19 cellular contexts compared by ENCODE assay signal in the genomic region with DNA sequence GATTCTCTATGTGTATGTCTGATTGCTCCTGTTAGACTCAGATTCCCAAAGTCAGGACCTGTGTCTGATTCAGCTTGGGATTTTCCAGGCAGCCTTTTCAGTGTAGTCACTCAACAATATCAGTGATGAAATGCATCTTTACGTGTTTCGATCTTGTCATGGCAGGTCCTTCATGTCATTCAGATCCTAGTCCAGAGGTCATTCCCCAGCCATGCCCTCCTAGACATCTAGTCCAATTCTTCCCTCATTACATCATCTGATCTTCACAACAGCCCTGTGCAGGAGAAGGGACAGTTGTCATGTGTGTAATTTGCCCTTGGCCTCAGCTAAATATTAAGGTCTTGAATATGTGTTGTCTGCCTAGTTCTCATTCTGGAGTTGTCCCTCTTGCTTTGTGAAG.
DNase-seq lines count a peak whose midpoint lies in the region; ATAC-seq and TF ChIP-seq lines count a peak whose summit lies in the region.
"Had no signal": no experiment of that assay in that cellular context is flagged by ENCODE, and none has a peak within 500 bp of the region (broad histone marks: within the 10 kb centered on the region; RNA-seq: fewer than 3 reads in every experiment).

No MANE protein-coding gene starts in this region.

- POLR2A ChIA-PET in Caco-2 (lab: Charles Lee), result no interaction called here
- POLR2A ChIA-PET in WTC11 (lab: Charles Lee), result no interaction called here
- POLR2A ChIA-PET in SK-N-SH (lab: Yijun Ruan, JAX), result no interaction called here

- TF ChIP-seq RAD21 in SK-N-SH (IDR thresholded peaks at IDR 0.05; ENCODE audit: low read length), result no peak

- CTCF ChIA-PET in Caco-2 (lab: Charles Lee) (no interaction called here), WTC11 (lab: Charles Lee) (interaction anchor here (0.8 kb wide), 1 partner anchor 85 kb away, joined by 4 read pairs; no protein-coding TSS in a partner anchor), Calu3 (lab: Charles Lee) (no interaction called here), SK-N-SH (lab: Yijun Ruan, JAX) (interaction anchor here (0.9 kb wide), 1 partner anchor 22 kb away, joined by 3 read pairs; no protein-coding TSS in a partner anchor)

- intact Hi-C loops in Caco-2 (cut with micrococcal nuclease; ENCODE audit: unreplicated experiment) (no loop called here), esophagus muscularis mucosa (cut with DNase I) (no loop called here), Calu3 (cut with micrococcal nuclease; ENCODE audit: unreplicated experiment) (loop anchor here (5.0 kb wide), 1 partner anchor 75 kb away; no protein-coding TSS in a partner anchor)
- intact Hi-C loops in activated CD4-positive, alpha-beta T cell treated with anti-CD3 and anti-CD28 coated beads, Interleukin-2, amount 10 ng/mL, durations not matched to agents 24 days and 14 days (cut with micrococcal nuclease), result no loop called here

- no peak overlapping the region for H2AFZ ChIP-seq in SK-N-SH (ENCODE audit: low read depth)
- H2AFZ ChIP-seq: GM23248 had no signal

- no peak for TF ChIP-seq POLR2A in esophagus muscularis mucosa (IDR thresholded peaks at IDR 0.05; ENCODE audit: low read depth)

- ATAC-seq in WTC11 (no peak), left lobe of liver (peak; percentile 3)

- H3F3A ChIP-seq in SK-N-SH (replicated peaks; ENCODE audit: insufficient read depth), result peaks cover 11% of the 10 kb centered on the region

- H3K4me1 ChIP-seq in Caco-2 (peaks cover 49% of the 10 kb centered on the region), esophagus muscularis mucosa (peaks cover 0 to 6% (median 4%) of the 10 kb centered on the region in 4 donors), SK-N-SH (ENCODE audit: control insufficient read depth in 1 of 2, insufficient read depth in 2 of 2, low read depth in 1 of 2, low read length in 1 of 2) (peaks cover 16 to 22% of the 10 kb centered on the region in 2 experiments)
- H3K4me1 ChIP-seq: BLaER1, HAP-1 had no signal

- no peak overlapping the region for H3K27ac ChIP-seq in esophagus muscularis mucosa (replicated peaks in 1 of 4)
- H3K27ac ChIP-seq in SK-N-SH (ENCODE audit: low read depth in 2 of 2, low read length in 1 of 2), result no peak overlapping the region
- H3K27ac ChIP-seq: BLaER1, GM23248 had no signal

- H3K27ac Mint-ChIP-seq in Caco-2 (ENCODE audit: unreplicated experiment), result peak overlapping the region; percentile 7
- H3K27ac Mint-ChIP-seq in WTC11, result no peak overlapping the region
- no peak overlapping the region for H3K27ac Mint-ChIP-seq in Calu3 (ENCODE audit: unreplicated experiment)
- no peak overlapping the region for H3K27ac Mint-ChIP-seq in activated CD4-positive, alpha-beta T cell treated with anti-CD3 and anti-CD28 coated beads, Interleukin-2, amount 10 ng/mL, durations not matched to agents 24 days and 14 days
- H3K27ac Mint-ChIP-seq: CD14-positive monocyte; CD4-positive, alpha-beta memory T cell; IgD-negative memory B cell had no signal

- WGBS in esophagus muscularis mucosa, result 90% methylated on average over 2 of the region's 2 CpGs
- 100% methylated on average over 2 of the region's 2 CpGs for WGBS in SK-N-SH (ENCODE audit: low lambda C conversion rate)

- H3K4me2 ChIP-seq in SK-N-SH, result no peak overlapping the region
- H3K4me2 ChIP-seq: BLaER1 had no signal

- no peaks in the 10 kb centered on the region for H4K20me1 ChIP-seq in SK-N-SH (ENCODE audit: insufficient read depth)
- H4K20me1 ChIP-seq: BLaER1 had no signal

- H3K27me3 ChIP-seq in Caco-2 (replicated peaks; ENCODE audit: control insufficient read depth, insufficient read depth, low read length), result no peaks in the 10 kb centered on the region
- no peaks in the 10 kb centered on the region for H3K27me3 ChIP-seq in esophagus muscularis mucosa
- H3K27me3 ChIP-seq in SK-N-SH (ENCODE audit: insufficient read depth), result no peaks in the 10 kb centered on the region
- H3K27me3 ChIP-seq: BLaER1 had no signal

- H3K9ac ChIP-seq in SK-N-SH, result no peak overlapping the region
- H3K9ac ChIP-seq: BLaER1, GM23248 had no signal

- no peaks in the 10 kb centered on the region for H3K9me2 ChIP-seq in SK-N-SH

- H3K9me3 Mint-ChIP-seq in Caco-2 (ENCODE audit: unreplicated experiment) (no peaks in the 10 kb centered on the region), WTC11 (no peaks in the 10 kb centered on the region), Calu3 (ENCODE audit: low read depth, unreplicated experiment) (no peaks in the 10 kb centered on the region)
- no peaks in the 10 kb centered on the region for H3K9me3 Mint-ChIP-seq in activated CD4-positive, alpha-beta T cell treated with anti-CD3 and anti-CD28 coated beads, Interleukin-2, amount 10 ng/mL, durations not matched to agents 24 days and 14 days
- H3K9me3 Mint-ChIP-seq: CD14-positive monocyte; CD4-positive, alpha-beta memory T cell; IgD-negative memory B cell had no signal

- H3K9me3 ChIP-seq in Caco-2, result no peaks in the 10 kb centered on the region
- no peaks in the 10 kb centered on the region for H3K9me3 ChIP-seq in esophagus muscularis mucosa
- H3K9me3 ChIP-seq in SK-N-SH, result no peaks in the 10 kb centered on the region
- H3K9me3 ChIP-seq: BLaER1, HAP-1 had no signal

- DNase-seq in Caco-2 (no peak), WTC11 (ENCODE audit: low spot score) (no peak), esophagus muscularis mucosa (ENCODE audit: extremely low spot score) (peak; percentile 68), left lobe of liver (ENCODE audit: low spot score) (no peak), Calu3 (no peak), SK-N-SH (no peak), HUDEP-2 (lab: John Stamatoyannopoulos, UW; ENCODE audit: unreplicated experiment in 76 of 76) (no peak)
- no peak for DNase-seq in activated CD4-positive, alpha-beta T cell treated with anti-CD3 and anti-CD28 coated beads, Interleukin-2, amount 10 ng/mL, durations not matched to agents 24 days and 14 days
- DNase-seq: 8988T; CD4-positive, alpha-beta memory T cell; DMS 273 treated with DMSO at 0.1 percent for 48 hours; DMS53; DND-41; EL; GM23248 had no signal

- BruUV-seq in Caco-2 (replicated peaks; lab: Mats Ljungman, UMichigan), result no TSS peak
- no TSS peak for BruUV-seq in Calu3 (replicated peaks; lab: Mats Ljungman, UMichigan)

- H3K4me1 Mint-ChIP-seq in Caco-2 (ENCODE audit: low read depth, unreplicated experiment) (peaks cover 44% of the 10 kb centered on the region), WTC11 (peaks cover 15% of the 10 kb centered on the region), Calu3 (ENCODE audit: low read depth, unreplicated experiment) (peaks cover 32% of the 10 kb centered on the region)
- H3K4me1 Mint-ChIP-seq in activated CD4-positive, alpha-beta T cell treated with anti-CD3 and anti-CD28 coated beads, Interleukin-2, amount 10 ng/mL, durations not matched to agents 24 days and 14 days, result no peaks in the 10 kb centered on the region
- H3K4me1 Mint-ChIP-seq: CD14-positive monocyte; CD4-positive, alpha-beta memory T cell; IgD-negative memory B cell had no signal

- TF ChIP-seq EP300 in esophagus muscularis mucosa (IDR thresholded peaks at IDR 0.05) (no peak), SK-N-SH (IDR thresholded peaks at IDR 0.05; ENCODE audit: borderline replicate concordance in 1 of 2, low read depth in 1 of 2, low read length in 1 of 2) (no peak)

- H3K79me2 ChIP-seq in SK-N-SH (ENCODE audit: insufficient read depth), result no peaks in the 10 kb centered on the region

- TF ChIP-seq CTCF in Caco-2 (IDR thresholded peaks at IDR 0.05; ENCODE audit: insufficient read depth in 1 of 2, low read depth in 1 of 2, low read length in 1 of 2, severe bottlenecking in 1 of 2, unreplicated experiment in 1 of 2) (no peak), WTC11 (IDR thresholded peaks at IDR 0.05) (no peak), esophagus muscularis mucosa (IDR thresholded peaks at IDR 0.05) (no peak), Calu3 (IDR thresholded peaks at IDR 0.05; ENCODE audit: unreplicated experiment) (no peak), SK-N-SH (IDR thresholded peaks at IDR 0.05) (no peak)

- H3K4me3 ChIP-seq in Caco-2 (ENCODE audit: low read depth, low read length) (no peak overlapping the region), esophagus muscularis mucosa (no peak overlapping the region), SK-N-SH (ENCODE audit: low read depth in 2 of 2, low read length in 1 of 2) (no peak overlapping the region)
- H3K4me3 ChIP-seq: BLaER1, GM23248, HAP-1 had no signal

- no peaks in the 10 kb centered on the region for H3K36me3 ChIP-seq in Caco-2 (ENCODE audit: control insufficient read depth, insufficient read depth, low read length)
- H3K36me3 ChIP-seq in esophagus muscularis mucosa, result no peaks in the 10 kb centered on the region
- H3K36me3 ChIP-seq in SK-N-SH (replicated peaks in 1 of 2; ENCODE audit: control insufficient read depth in 1 of 2, insufficient read depth in 2 of 2, low read length in 1 of 2), result no peaks in the 10 kb centered on the region
- H3K36me3 ChIP-seq: BLaER1, HAP-1 had no signal

- H3K4me3 Mint-ChIP-seq in Caco-2 (ENCODE audit: unreplicated experiment) (no peak overlapping the region), WTC11 (no peak overlapping the region), Calu3 (ENCODE audit: low read depth, unreplicated experiment) (no peak overlapping the region)
- no peak overlapping the region for H3K4me3 Mint-ChIP-seq in activated CD4-positive, alpha-beta T cell treated with anti-CD3 and anti-CD28 coated beads, Interleukin-2, amount 10 ng/mL, durations not matched to agents 24 days and 14 days
- H3K4me3 Mint-ChIP-seq: CD14-positive monocyte; CD4-positive, alpha-beta memory T cell; IgD-negative memory B cell had no signal

- H3K36me3 Mint-ChIP-seq in Caco-2 (ENCODE audit: insufficient read depth, unreplicated experiment) (no peaks in the 10 kb centered on the region), WTC11 (no peaks in the 10 kb centered on the region), Calu3 (ENCODE audit: insufficient read depth, unreplicated experiment) (no peaks in the 10 kb centered on the region)
- no peaks in the 10 kb centered on the region for H3K36me3 Mint-ChIP-seq in activated CD4-positive, alpha-beta T cell treated with anti-CD3 and anti-CD28 coated beads, Interleukin-2, amount 10 ng/mL, durations not matched to agents 24 days and 14 days (ENCODE audit: low read depth)
- H3K36me3 Mint-ChIP-seq: CD14-positive monocyte; CD4-positive, alpha-beta memory T cell; IgD-negative memory B cell had no signal

- no peaks in the 10 kb centered on the region for H3K27me3 Mint-ChIP-seq in Caco-2 (ENCODE audit: insufficient read depth, unreplicated experiment)
- H3K27me3 Mint-ChIP-seq in WTC11 (ENCODE audit: low read depth), result no peaks in the 10 kb centered on the region
- H3K27me3 Mint-ChIP-seq in Calu3 (ENCODE audit: unreplicated experiment), result no peaks in the 10 kb centered on the region
- peaks cover 9% of the 10 kb centered on the region for H3K27me3 Mint-ChIP-seq in activated CD4-positive, alpha-beta T cell treated with anti-CD3 and anti-CD28 coated beads, Interleukin-2, amount 10 ng/mL, durations not matched to agents 24 days and 14 days

TF ChIP-seq in WTC11, 78 proteins besides CTCF, POLR2A, EP300 and RAD21 (continues in another document):
- TF ChIP-seq TP53 (CRISPR knock-in tag; IDR thresholded peaks at IDR 0.05), result no peak
- TF ChIP-seq ZNF219 (CRISPR knock-in tag; IDR thresholded peaks at IDR 0.05; ENCODE audit: borderline replicate concordance), result no peak

TF ChIP-seq in SK-N-SH, 30 proteins besides CTCF, POLR2A, EP300 and RAD21 (continues in another document):
- TF ChIP-seq ELF1 (IDR thresholded peaks at IDR 0.05) (no peak), TAF1 (IDR thresholded peaks at IDR 0.05; ENCODE audit: borderline replicate concordance, low read depth, low read length) (no peak), NRF1 (IDR thresholded peaks at IDR 0.05; ENCODE audit: low read depth, low read length) (no peak)

Comparison
In these comparisons a context has a peak if more than half of its experiments do, and no peak if none do; other contexts are left out.
1. CTCF ChIA-PET loops: an anchor here in WTC11 (0.8 kb wide) and SK-N-SH (0.9 kb wide); none called in Caco-2 and Calu3.